Comparison of ENCODE assay signal across 1 cellular context in the genomic region with DNA sequence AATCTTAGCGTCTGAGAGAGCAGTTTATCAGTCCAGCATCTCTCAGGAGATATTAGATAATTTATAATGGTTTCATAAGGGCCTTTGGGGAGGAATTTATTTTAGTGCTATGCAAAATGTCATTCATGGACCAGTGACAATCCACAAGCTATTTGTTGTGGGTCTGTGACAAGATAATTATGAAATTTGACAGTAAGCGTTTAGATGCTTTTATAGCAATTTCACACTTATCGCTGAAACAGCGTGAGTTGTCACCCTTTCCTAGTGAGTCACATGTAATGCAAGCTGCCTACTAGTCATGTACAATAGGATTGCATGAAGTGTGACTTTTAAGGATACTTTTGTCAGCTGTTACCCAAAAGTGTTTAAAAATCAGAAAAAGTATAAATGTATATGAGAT.
TF ChIP-seq lines count a peak whose summit lies in the region.

No MANE protein-coding gene starts in this region.

TF ChIP-seq in IMR-90, 13 proteins besides CTCF, POLR2A, EP300 and RAD21 (continued from another document):
- TF ChIP-seq RFX5 (IDR thresholded peaks at IDR 0.05; ENCODE audit: low read depth, low read length) (no peak), MAZ (IDR thresholded peaks at IDR 0.05; ENCODE audit: borderline replicate concordance, low read depth, low read length) (no peak), CHD1 (IDR thresholded peaks at IDR 0.05; ENCODE audit: low read depth, low read length) (no peak)
- TF ChIP-seq, protein P1, sequence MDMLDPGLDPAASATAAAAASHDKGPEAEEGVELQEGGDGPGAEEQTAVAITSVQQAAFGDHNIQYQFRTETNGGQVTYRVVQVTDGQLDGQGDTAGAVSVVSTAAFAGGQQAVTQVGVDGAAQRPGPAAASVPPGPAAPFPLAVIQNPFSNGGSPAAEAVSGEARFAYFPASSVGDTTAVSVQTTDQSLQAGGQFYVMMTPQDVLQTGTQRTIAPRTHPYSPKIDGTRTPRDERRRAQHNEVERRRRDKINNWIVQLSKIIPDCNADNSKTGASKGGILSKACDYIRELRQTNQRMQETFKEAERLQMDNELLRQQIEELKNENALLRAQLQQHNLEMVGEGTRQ (IDR thresholded peaks at IDR 0.05; ENCODE audit: low read depth, low read length) = no peak
